Comparison of ENCODE assay signal across 10 cellular contexts in the genomic region with DNA sequence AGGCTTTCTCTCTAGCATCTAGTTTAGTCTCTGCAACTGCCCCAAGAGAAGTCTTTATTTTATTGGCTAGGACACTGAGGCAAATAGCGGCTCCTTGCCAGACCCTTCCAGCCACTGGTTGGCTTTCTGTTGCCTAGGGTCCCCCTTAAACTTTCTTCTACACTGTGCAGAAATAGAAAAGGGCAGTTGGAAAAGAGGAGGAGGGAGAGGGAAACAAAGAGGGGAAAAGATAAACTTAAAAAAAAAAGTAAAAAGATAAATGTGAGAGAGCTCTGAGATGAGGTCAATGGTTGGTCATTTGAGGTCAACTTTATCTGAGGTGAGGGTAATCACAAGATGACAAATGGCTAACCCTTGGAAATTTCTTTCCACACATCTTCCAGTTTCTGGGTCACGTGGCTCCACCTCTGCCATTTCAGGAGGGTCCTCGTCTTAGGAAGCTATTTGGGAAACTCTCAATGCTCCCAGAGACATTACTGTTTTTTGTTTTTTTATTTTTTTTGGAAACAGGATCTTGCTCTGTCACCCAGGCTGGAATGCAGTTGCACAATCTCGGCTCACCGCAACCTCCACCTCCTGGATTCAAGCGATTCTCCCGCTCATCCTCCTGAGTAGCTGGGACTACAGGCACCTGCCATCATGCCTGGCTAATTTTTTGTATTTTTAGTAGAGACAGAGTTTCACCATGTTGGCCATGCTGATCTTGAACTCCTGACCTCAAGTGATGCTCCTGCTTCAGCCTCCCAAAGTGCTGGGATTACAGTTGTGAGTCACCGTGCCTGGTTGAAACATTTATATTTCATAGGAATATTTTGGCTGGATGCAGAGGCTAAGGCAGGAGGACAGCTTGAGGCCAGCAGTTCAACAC.
DNase-seq lines count a peak whose midpoint lies in the region; ATAC-seq and TF ChIP-seq lines count a peak whose summit lies in the region.
"Had no signal": no experiment of that assay in that cellular context is flagged by ENCODE, and none has a peak within 500 bp of the region (broad histone marks: within the 10 kb centered on the region; RNA-seq: fewer than 3 reads in every experiment).

No MANE protein-coding gene starts in this region.

- no peaks in the 10 kb centered on the region for H3K79me2 ChIP-seq in PC-3 (ENCODE audit: low read length)

- H3F3A ChIP-seq in PC-3 (ENCODE audit: low read length, unreplicated experiment) = peaks cover 5% of the 10 kb centered on the region

- H3K4me3 ChIP-seq in CD8-positive, alpha-beta memory T cell (ENCODE audit: low read length) = no peak overlapping the region
- H3K4me3 ChIP-seq in PC-3 (ENCODE audit: low read length) = no peak overlapping the region
- no peak overlapping the region for H3K4me3 ChIP-seq in choroid plexus epithelial cell (ENCODE audit: low read depth, low read length)

- H3K27me3 ChIP-seq in CD8-positive, alpha-beta memory T cell (ENCODE audit: insufficient read depth, low read length, poor library complexity, severe bottlenecking) = no peaks in the 10 kb centered on the region
- H3K27me3 ChIP-seq in PC-3 (ENCODE audit: low read length) = no peaks in the 10 kb centered on the region

- H3K27ac ChIP-seq in CD8-positive, alpha-beta memory T cell (ENCODE audit: low read depth, low read length) = peak overlapping the region; percentile 45
- peak overlapping the region; percentile 49 for H3K27ac ChIP-seq in PC-3 (ENCODE audit: low read length)

- H3K4me3 Mint-ChIP-seq in CD8-positive, alpha-beta memory T cell = no peak overlapping the region
- H3K4me3 Mint-ChIP-seq in immature natural killer cell = no peak overlapping the region

- H3K36me3 Mint-ChIP-seq in CD8-positive, alpha-beta memory T cell = no peaks in the 10 kb centered on the region
- H3K36me3 Mint-ChIP-seq in immature natural killer cell = no peaks in the 10 kb centered on the region

- intact Hi-C loops in PC-3 (cut with micrococcal nuclease) = no loop called here

- H3K9me3 Mint-ChIP-seq in CD8-positive, alpha-beta memory T cell = no peaks in the 10 kb centered on the region
- no peaks in the 10 kb centered on the region for H3K9me3 Mint-ChIP-seq in immature natural killer cell

- no peak overlapping the region for H2AFZ ChIP-seq in PC-3 (ENCODE audit: low read length)

- ATAC-seq in PC-3 (no peak), GM21723 (IDR thresholded peaks at IDR 0.05; ENCODE audit: unreplicated experiment) (no peak), GM18505 (IDR thresholded peaks at IDR 0.05; ENCODE audit: unreplicated experiment) (no peak)

- peak overlapping the region; percentile 6; the same call in 1 of the 2 replicates for H3K4me2 ChIP-seq in PC-3 (ENCODE audit: low read length)

- H3K9ac ChIP-seq in PC-3 (ENCODE audit: low read length) = no peak overlapping the region

- H3K9me2 ChIP-seq in PC-3 (replicated peaks; ENCODE audit: low read length) = no peaks in the 10 kb centered on the region

- no peaks in the 10 kb centered on the region for H3K36me3 ChIP-seq in CD8-positive, alpha-beta memory T cell (ENCODE audit: insufficient read depth, low read length)
- no peaks in the 10 kb centered on the region for H3K36me3 ChIP-seq in PC-3 (ENCODE audit: low read depth, low read length)

- TF ChIP-seq CTCF in PC-3 (conservative IDR thresholded peaks at IDR 0.05; ENCODE audit: low read depth, low read length) (no peak), choroid plexus epithelial cell (conservative IDR thresholded peaks at IDR 0.05; ENCODE audit: low read depth, low read length) (no peak)

- CTCF ChIA-PET in CD8-positive, alpha-beta memory T cell (lab: Charles Lee) = interaction anchor here (2.1 kb wide), 1 partner anchor 16 kb away, joined by 6 read pairs; no protein-coding TSS in a partner anchor
- CTCF ChIA-PET in PC-3 (lab: Charles Lee) = interaction anchor here (0.6 kb wide), 1 partner anchor 498 kb away, joined by 7 read pairs; no protein-coding TSS in a partner anchor

- DNase-seq in CD8-positive, alpha-beta memory T cell = no peak
- peak; percentile 67 for DNase-seq in PC-3
- peak; percentile 64 for DNase-seq in choroid plexus epithelial cell (ENCODE audit: low read depth)
- DNase-seq in myocyte (ENCODE audit: low read depth) = peak; percentile 53
- DNase-seq in NCI-H187 treated with DMSO at 0.1 percent for 48 hours (lab: John Stamatoyannopoulos, UW) = no peak
- no peak for DNase-seq in immature natural killer cell
- DNase-seq: NCI-H1048; stimulated activated CD4-positive, alpha-beta T cell treated with anti-CD3 and anti-CD28 coated beads, Interleukin-4, amount 100 ng/mL, for 4 hours had no signal

- TF ChIP-seq POLR2A in GM18505 (IDR thresholded peaks at IDR 0.05; ENCODE audit: borderline replicate concordance, extremely low read depth, insufficient read depth, insufficient read length) = no peak

- no peaks in the 10 kb centered on the region for H3K9me3 ChIP-seq in CD8-positive, alpha-beta memory T cell (ENCODE audit: low read length)
- H3K9me3 ChIP-seq in PC-3 (ENCODE audit: low read length) = no peaks in the 10 kb centered on the region

- no peaks in the 10 kb centered on the region for H4K20me1 ChIP-seq in PC-3 (ENCODE audit: low read length)

- POLR2A ChIA-PET in CD8-positive, alpha-beta memory T cell (lab: Charles Lee) = no interaction called here
- POLR2A ChIA-PET in PC-3 (lab: Charles Lee; ENCODE audit: unreplicated experiment) = interaction anchor here (0.8 kb wide), 1 partner anchor 26 kb away, joined by 4 read pairs; no protein-coding TSS in a partner anchor

- H3K4me1 Mint-ChIP-seq in CD8-positive, alpha-beta memory T cell = peaks cover 0 to 3% (median 0%) of the 10 kb centered on the region in 3 donors
- no peaks in the 10 kb centered on the region for H3K4me1 Mint-ChIP-seq in immature natural killer cell

- no peak overlapping the region for H3K27ac Mint-ChIP-seq in CD8-positive, alpha-beta memory T cell
- H3K27ac Mint-ChIP-seq in immature natural killer cell = no peak overlapping the region

- BruUV-seq in PC-3 (replicated peaks; lab: Mats Ljungman, UMichigan) = no TSS peak

- H3K4me1 ChIP-seq in CD8-positive, alpha-beta memory T cell (ENCODE audit: insufficient read depth, low read length) = no peaks in the 10 kb centered on the region
- peaks cover 42% of the 10 kb centered on the region for H3K4me1 ChIP-seq in PC-3 (ENCODE audit: insufficient read depth, low read length)

- peaks cover 0 to 2% of the 10 kb centered on the region in 2 donors for H3K27me3 Mint-ChIP-seq in CD8-positive, alpha-beta memory T cell
- H3K27me3 Mint-ChIP-seq in immature natural killer cell (ENCODE audit: low read depth in 3 of 3) = peaks cover 3 to 8% (median 5%) of the 10 kb centered on the region in 3 donors

Comparison
In these comparisons a context has a peak if more than half of its experiments do, and no peak if none do; other contexts are left out.
1. DNase-seq: peak in PC-3 (single experiment), choroid plexus epithelial cell (single experiment) and myocyte (single experiment); none in CD8-positive, alpha-beta memory T cell (0 of 5), NCI-H187 treated with DMSO at 0.1 percent for 48 hours (single experiment) and immature natural killer cell (0 of 3).